In the genomic region with DNA sequence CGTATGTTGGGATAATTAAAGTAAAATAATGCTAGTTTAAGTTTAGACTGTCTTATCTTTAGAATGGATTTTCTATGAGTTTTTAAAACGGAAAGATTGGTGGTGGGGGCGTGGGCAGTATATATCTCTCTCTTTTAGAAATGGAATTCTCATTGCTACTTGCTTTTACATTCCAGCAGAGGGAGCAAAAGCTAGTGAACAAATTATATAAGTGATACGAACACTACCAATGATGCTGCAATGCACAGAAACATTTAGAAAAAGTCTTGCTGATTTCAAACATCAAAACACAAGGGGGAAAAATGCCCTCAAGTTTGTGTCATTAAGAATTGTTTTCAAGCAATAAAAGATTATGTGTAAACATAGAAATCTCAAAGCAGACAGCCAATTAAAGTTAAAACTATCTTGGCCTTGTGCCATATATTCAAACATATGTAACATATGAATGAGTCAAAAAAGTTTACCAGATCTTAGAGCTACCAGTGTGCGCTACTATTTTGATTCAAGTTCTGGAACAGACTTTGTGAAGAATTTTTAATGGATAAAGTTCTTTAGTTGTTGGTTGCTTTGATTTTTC, we compare ENCODE assay signal across 9 cellular contexts.
DNase-seq lines count a peak whose midpoint lies in the region; ATAC-seq, FAIRE-seq and TF ChIP-seq lines count a peak whose summit lies in the region.
"Had no signal": no experiment of that assay in that cellular context is flagged by ENCODE, and none has a peak within 500 bp of the region (broad histone marks: within the 10 kb centered on the region; RNA-seq: fewer than 3 reads in every experiment).

No MANE protein-coding gene starts in this region.

- H3K4me2 ChIP-seq in GM23338: no peak overlapping the region

- FAIRE-seq in pancreas (lab: Jason Lieb, UNC): no peak

- no peaks in the 10 kb centered on the region for H4K20me1 ChIP-seq in GM23338 (replicated peaks; ENCODE audit: insufficient read depth)

- no peak overlapping the region for H3K27ac Mint-ChIP-seq in GM23338
- H3K27ac Mint-ChIP-seq: activated naive CD8-positive, alpha-beta T cell treated with anti-CD3 and anti-CD28 coated beads, Interleukin-2, amount 10 ng/mL, durations not matched to agents 7 days and 5 days had no signal

- no peaks in the 10 kb centered on the region for H3F3A ChIP-seq in GM23338 (replicated peaks; ENCODE audit: low read depth)

- no peaks in the 10 kb centered on the region for H3K9me3 Mint-ChIP-seq in GM23338
- H3K9me3 Mint-ChIP-seq: activated naive CD8-positive, alpha-beta T cell treated with anti-CD3 and anti-CD28 coated beads, Interleukin-2, amount 10 ng/mL, durations not matched to agents 7 days and 5 days had no signal

- H3K4me1 Mint-ChIP-seq in GM23338: peaks cover 20% of the 10 kb centered on the region; the same call in 2 of the 3 replicates
- H3K4me1 Mint-ChIP-seq: activated naive CD8-positive, alpha-beta T cell treated with anti-CD3 and anti-CD28 coated beads, Interleukin-2, amount 10 ng/mL, durations not matched to agents 7 days and 5 days had no signal

- H3K36me3 ChIP-seq in GM23338 (ENCODE audit: insufficient read depth) (no peaks in the 10 kb centered on the region), pancreas (no peaks in the 10 kb centered on the region)

- H3K27me3 Mint-ChIP-seq in GM23338 (ENCODE audit: insufficient read depth, low read depth, poor library complexity): no peaks in the 10 kb centered on the region
- H3K27me3 Mint-ChIP-seq: activated naive CD8-positive, alpha-beta T cell treated with anti-CD3 and anti-CD28 coated beads, Interleukin-2, amount 10 ng/mL, durations not matched to agents 7 days and 5 days had no signal

- ATAC-seq in GM23338: peak; percentile 51; the same call in 2 of the 3 replicates
- peak in 3 of 4 donors; percentile 53 to 67 (median 59) for ATAC-seq in pancreas

- H3K27me3 ChIP-seq in GM23338 (ENCODE audit: insufficient read depth) (no peaks in the 10 kb centered on the region), pancreas (no peaks in the 10 kb centered on the region)

- no peaks in the 10 kb centered on the region for H3K9me3 ChIP-seq in pancreas

- H2AFZ ChIP-seq in GM23338: no peak overlapping the region

- intact Hi-C loops in pancreas (cut with DNase I): no loop called here

- H3K4me1 ChIP-seq in GM23338 (ENCODE audit: insufficient read depth) (peaks cover 14% of the 10 kb centered on the region), pancreas (no peaks in the 10 kb centered on the region)

- TF ChIP-seq CTCF in GM23338 (conservative IDR thresholded peaks at IDR 0.05; ENCODE audit: low read depth in 2 of 2): peak; percentile 45 to 67
- peak; percentile 35 for TF ChIP-seq CTCF in choroid plexus epithelial cell (conservative IDR thresholded peaks at IDR 0.05; ENCODE audit: low read depth, low read length)
- TF ChIP-seq CTCF in pancreas (IDR thresholded peaks at IDR 0.05): peak in 2 of 4 donors; percentile 17 to 18

- no peaks in the 10 kb centered on the region for H3K79me2 ChIP-seq in GM23338 (replicated peaks; ENCODE audit: insufficient read depth)

- H3K36me3 Mint-ChIP-seq in GM23338 (ENCODE audit: low read depth): no peaks in the 10 kb centered on the region
- H3K36me3 Mint-ChIP-seq: activated naive CD8-positive, alpha-beta T cell treated with anti-CD3 and anti-CD28 coated beads, Interleukin-2, amount 10 ng/mL, durations not matched to agents 7 days and 5 days had no signal

- no peak overlapping the region for H3K4me3 ChIP-seq in GM23338
- no peak overlapping the region for H3K4me3 ChIP-seq in choroid plexus epithelial cell (ENCODE audit: low read depth, low read length)
- H3K4me3 ChIP-seq in pancreas: no peak overlapping the region

- no peak overlapping the region for H3K4me3 Mint-ChIP-seq in GM23338
- H3K4me3 Mint-ChIP-seq: activated naive CD8-positive, alpha-beta T cell treated with anti-CD3 and anti-CD28 coated beads, Interleukin-2, amount 10 ng/mL, durations not matched to agents 7 days and 5 days had no signal

- H3K9me2 ChIP-seq in GM23338 (ENCODE audit: insufficient read depth): no peaks in the 10 kb centered on the region

- no peak overlapping the region for H3K27ac ChIP-seq in GM23338 (ENCODE audit: low read depth)
- no peak overlapping the region for H3K27ac ChIP-seq in pancreas

- DNase-seq in CD1c-positive myeloid dendritic cell (ENCODE audit: extremely low spot score) (peak; percentile 2), GM23338 (ENCODE audit: low spot score) (peak; percentile 59), NCI-H226 (peak; percentile 41), choroid plexus epithelial cell (ENCODE audit: low read depth) (peak; percentile 11), pancreas (no peak), OCI-M2 (lab: John Stamatoyannopoulos, UW; ENCODE audit: unreplicated experiment) (no peak)
- no peak for DNase-seq in central memory CD4-positive, alpha-beta T cell
- no peak for DNase-seq in activated CD4-positive, alpha-beta T cell treated with anti-CD3 and anti-CD28 coated beads, Interleukin-2, amount 50 U/mL, for 4 hours
- DNase-seq: activated naive CD8-positive, alpha-beta T cell treated with anti-CD3 and anti-CD28 coated beads, Interleukin-2, amount 10 ng/mL, durations not matched to agents 7 days and 5 days had no signal

- WGBS in pancreas, 2 donors: 17 to 20% methylated on average over 5 of the region's 5 CpGs

TF ChIP-seq in GM23338, 12 proteins besides CTCF, POLR2A, EP300 and RAD21 (continues in another document):
- TF ChIP-seq EZH2 (IDR thresholded peaks at IDR 0.05; ENCODE audit: low read depth, unreplicated experiment) (no peak), ETS1 (IDR thresholded peaks at IDR 0.05) (no peak), CREB1 (CRISPR knock-in tag; IDR thresholded peaks at IDR 0.05; ENCODE audit: low read depth) (no peak)
- TF ChIP-seq, protein P1, sequence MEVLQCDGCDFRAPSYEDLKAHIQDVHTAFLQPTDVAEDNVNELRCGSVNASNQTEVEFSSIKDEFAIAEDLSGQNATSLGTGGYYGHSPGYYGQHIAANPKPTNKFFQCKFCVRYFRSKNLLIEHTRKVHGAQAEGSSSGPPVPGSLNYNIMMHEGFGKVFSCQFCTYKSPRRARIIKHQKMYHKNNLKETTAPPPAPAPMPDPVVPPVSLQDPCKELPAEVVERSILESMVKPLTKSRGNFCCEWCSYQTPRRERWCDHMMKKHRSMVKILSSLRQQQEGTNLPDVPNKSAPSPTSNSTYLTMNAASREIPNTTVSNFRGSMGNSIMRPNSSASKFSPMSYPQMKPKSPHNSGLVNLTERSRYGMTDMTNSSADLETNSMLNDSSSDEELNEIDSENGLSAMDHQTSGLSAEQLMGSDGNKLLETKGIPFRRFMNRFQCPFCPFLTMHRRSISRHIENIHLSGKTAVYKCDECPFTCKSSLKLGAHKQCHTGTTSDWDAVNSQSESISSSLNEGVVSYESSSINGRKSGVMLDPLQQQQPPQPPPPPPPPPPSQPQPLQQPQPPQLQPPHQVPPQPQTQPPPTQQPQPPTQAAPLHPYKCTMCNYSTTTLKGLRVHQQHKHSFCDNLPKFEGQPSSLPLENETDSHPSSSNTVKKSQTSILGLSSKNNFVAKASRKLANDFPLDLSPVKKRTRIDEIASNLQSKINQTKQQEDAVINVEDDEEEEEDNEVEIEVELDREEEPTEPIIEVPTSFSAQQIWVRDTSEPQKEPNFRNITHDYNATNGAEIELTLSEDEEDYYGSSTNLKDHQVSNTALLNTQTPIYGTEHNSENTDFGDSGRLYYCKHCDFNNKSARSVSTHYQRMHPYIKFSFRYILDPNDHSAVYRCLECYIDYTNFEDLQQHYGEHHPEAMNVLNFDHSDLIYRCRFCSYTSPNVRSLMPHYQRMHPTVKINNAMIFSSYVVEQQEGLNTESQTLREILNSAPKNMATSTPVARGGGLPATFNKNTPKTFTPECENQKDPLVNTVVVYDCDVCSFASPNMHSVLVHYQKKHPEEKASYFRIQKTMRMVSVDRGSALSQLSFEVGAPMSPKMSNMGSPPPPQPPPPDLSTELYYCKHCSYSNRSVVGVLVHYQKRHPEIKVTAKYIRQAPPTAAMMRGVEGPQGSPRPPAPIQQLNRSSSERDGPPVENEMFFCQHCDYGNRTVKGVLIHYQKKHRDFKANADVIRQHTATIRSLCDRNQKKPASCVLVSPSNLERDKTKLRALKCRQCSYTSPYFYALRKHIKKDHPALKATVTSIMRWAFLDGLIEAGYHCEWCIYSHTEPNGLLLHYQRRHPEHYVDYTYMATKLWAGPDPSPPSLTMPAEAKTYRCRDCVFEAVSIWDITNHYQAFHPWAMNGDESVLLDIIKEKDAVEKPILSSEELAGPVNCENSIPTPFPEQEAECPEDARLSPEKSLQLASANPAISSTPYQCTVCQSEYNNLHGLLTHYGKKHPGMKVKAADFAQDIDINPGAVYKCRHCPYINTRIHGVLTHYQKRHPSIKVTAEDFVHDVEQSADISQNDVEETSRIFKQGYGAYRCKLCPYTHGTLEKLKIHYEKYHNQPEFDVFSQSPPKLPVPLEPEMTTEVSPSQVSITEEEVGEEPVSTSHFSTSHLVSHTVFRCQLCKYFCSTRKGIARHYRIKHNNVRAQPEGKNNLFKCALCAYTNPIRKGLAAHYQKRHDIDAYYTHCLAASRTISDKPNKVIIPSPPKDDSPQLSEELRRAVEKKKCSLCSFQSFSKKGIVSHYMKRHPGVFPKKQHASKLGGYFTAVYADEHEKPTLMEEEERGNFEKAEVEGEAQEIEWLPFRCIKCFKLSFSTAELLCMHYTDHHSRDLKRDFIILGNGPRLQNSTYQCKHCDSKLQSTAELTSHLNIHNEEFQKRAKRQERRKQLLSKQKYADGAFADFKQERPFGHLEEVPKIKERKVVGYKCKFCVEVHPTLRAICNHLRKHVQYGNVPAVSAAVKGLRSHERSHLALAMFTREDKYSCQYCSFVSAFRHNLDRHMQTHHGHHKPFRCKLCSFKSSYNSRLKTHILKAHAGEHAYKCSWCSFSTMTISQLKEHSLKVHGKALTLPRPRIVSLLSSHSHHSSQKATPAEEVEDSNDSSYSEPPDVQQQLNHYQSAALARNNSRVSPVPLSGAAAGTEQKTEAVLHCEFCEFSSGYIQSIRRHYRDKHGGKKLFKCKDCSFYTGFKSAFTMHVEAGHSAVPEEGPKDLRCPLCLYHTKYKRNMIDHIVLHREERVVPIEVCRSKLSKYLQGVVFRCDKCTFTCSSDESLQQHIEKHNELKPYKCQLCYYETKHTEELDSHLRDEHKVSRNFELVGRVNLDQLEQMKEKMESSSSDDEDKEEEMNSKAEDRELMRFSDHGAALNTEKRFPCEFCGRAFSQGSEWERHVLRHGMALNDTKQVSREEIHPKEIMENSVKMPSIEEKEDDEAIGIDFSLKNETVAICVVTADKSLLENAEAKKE (CRISPR knock-in tag; IDR thresholded peaks at IDR 0.05): no peak

Comparison
In these comparisons a context has a peak if more than half of its experiments do, and no peak if none do; other contexts are left out.
1. DNase-seq: peak in CD1c-positive myeloid dendritic cell (single experiment), GM23338 (single experiment), NCI-H226 (single experiment) and choroid plexus epithelial cell (single experiment); none in pancreas (0 of 6), central memory CD4-positive, alpha-beta T cell (single experiment), OCI-M2 (single experiment) and activated CD4-positive, alpha-beta T cell treated with anti-CD3 and anti-CD28 coated beads, Interleukin-2, amount 50 U/mL, for 4 hours (0 of 2).